18 cellular contexts compared by ENCODE assay signal in genomic region chr12:95368931-95369330, GRCh38.
DNase-seq lines count a peak whose midpoint lies in the region; ATAC-seq and TF ChIP-seq lines count a peak whose summit lies in the region.
"Had no signal": no experiment of that assay in that cellular context is flagged by ENCODE, and none has a peak within 500 bp of the region (broad histone marks: within the 10 kb centered on the region; RNA-seq: fewer than 3 reads in every experiment).

No MANE protein-coding gene starts in this region.

- H3K36me3 ChIP-seq in MG63: no peaks in the 10 kb centered on the region
- H3K36me3 ChIP-seq: BE2C, HAP-1 had no signal

- no peak for ATAC-seq in GM19397 (IDR thresholded peaks at IDR 0.05; ENCODE audit: unreplicated experiment)
- no peak for ATAC-seq in HG03342 (IDR thresholded peaks at IDR 0.05; ENCODE audit: unreplicated experiment)
- ATAC-seq: A549 had no signal

- TF ChIP-seq CTCF in astrocyte of the cerebellum (IDR thresholded peaks at IDR 0.05; ENCODE audit: low read depth, low read length, missing control alignments) (no peak), fibroblast of the aortic adventitia (IDR thresholded peaks at IDR 0.05; ENCODE audit: insufficient read depth, low read length) (no peak)

- H3K4me3 ChIP-seq in astrocyte of the cerebellum (ENCODE audit: low read depth, low read length) (no peak overlapping the region), fibroblast of the aortic adventitia (ENCODE audit: low read depth, low read length) (no peak overlapping the region), MG63 (no peak overlapping the region)
- H3K4me3 ChIP-seq: A549, HAP-1 had no signal

- H3K9me3 ChIP-seq in MG63: no peaks in the 10 kb centered on the region
- H3K9me3 ChIP-seq: A549, BE2C, HAP-1 had no signal

- peak; percentile 6 for DNase-seq in AG08395 (ENCODE audit: low spot score)
- peak; percentile 52 for DNase-seq in GM04503 (ENCODE audit: low read depth)
- DNase-seq in astrocyte of the cerebellum (ENCODE audit: low read depth): peak; percentile 37
- peak; percentile 32 for DNase-seq in fibroblast of the aortic adventitia (ENCODE audit: low read depth)
- DNase-seq in SW480 (ENCODE audit: low spot score): no peak
- DNase-seq in MG63: no peak
- DNase-seq: BE2C; C1 segment of cervical spinal cord; CD4-positive, CD25-positive, alpha-beta regulatory T cell; CD8-positive, alpha-beta memory T cell; COR-L47; DMS 273 treated with DMSO at 0.1 percent for 48 hours; DMS53; DND-41 had no signal

- in situ Hi-C loops in astrocyte of the cerebellum (cut with HindIII; ENCODE audit: low sequenced_read_pairs): no loop called here

- H3K27me3 ChIP-seq in MG63: no peaks in the 10 kb centered on the region

Comparison
In these comparisons a context has a peak if more than half of its experiments do, and no peak if none do; other contexts are left out.
1. DNase-seq: peak in AG08395 (single experiment), GM04503 (single experiment), astrocyte of the cerebellum (single experiment) and fibroblast of the aortic adventitia (single experiment); none in SW480 (single experiment) and MG63 (single experiment).